ENCODE assay signal across 10 cellular contexts in the genomic region with DNA sequence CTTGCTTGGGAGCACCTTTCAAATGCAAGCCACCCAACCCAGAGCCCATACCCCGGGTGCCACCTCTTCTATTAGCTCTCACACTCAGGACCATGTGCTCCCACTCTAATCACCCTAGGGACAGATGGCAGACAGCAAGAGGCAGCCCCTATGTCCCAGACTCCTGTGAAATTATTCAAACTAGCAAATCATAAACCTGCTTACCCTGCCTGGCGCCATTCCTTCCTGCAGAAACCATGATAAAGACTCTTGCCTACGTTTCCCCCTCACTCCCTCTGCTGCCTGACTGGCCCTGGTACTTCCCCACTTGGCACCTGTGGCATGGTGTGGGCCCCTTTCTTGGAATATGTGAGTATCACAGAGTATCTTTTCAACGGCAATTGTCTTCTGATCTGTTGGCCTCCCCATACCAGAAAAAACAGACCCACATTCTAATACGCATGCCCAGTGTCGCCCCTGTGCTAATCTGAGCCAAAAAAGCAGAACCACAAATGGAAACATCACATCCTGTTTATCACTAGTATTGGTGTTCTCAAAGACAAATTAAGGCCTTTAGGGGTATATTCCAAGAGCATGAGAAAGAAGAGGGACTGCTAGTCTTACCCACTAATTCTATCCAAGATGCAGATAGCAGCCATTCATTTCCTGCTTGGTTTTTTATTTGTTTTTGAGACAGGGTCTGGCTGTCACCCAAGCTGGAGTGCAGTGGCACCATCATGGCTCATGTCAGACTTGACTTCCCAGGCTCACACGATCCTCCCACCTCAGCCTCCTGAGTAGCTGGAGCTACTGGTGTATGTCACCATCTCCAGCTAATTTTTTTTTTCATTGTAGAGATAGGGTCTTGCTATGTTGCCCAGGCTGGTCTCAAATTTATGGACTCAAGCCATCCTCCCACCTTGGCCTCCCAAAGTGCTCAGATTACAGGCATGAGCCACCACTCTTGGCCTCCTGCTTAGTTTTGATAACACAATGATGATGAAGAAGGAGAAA. TPM values are rescaled to one million over a fixed set of nuclear protein-coding genes. Genes with fewer than 3 reads are reported as not detected.
DNase-seq lines count a peak whose midpoint lies in the region; ATAC-seq lines count a peak whose summit lies in the region.
"Had no signal": no experiment of that assay in that cellular context is flagged by ENCODE, and none has a peak within 500 bp of the region (broad histone marks: within the 10 kb centered on the region; RNA-seq: fewer than 3 reads in every experiment).

No MANE protein-coding gene starts in this region.

- peaks cover 12% of the 10 kb centered on the region for H3K36me3 Mint-ChIP-seq in activated CD4-positive, alpha-beta T cell treated with anti-CD3 and anti-CD28 coated beads, Interleukin-2, amount 10 ng/mL, durations not matched to agents 7 days and 5 days (ENCODE audit: low read depth)

- peaks cover 46% of the 10 kb centered on the region for H3K4me1 Mint-ChIP-seq in activated CD4-positive, alpha-beta T cell treated with anti-CD3 and anti-CD28 coated beads, Interleukin-2, amount 10 ng/mL, durations not matched to agents 7 days and 5 days

- peaks cover 3% of the 10 kb centered on the region for H3K27me3 Mint-ChIP-seq in activated CD4-positive, alpha-beta T cell treated with anti-CD3 and anti-CD28 coated beads, Interleukin-2, amount 10 ng/mL, durations not matched to agents 7 days and 5 days

- DNase-seq in NCI-H2029 (lab: John Stamatoyannopoulos, UW) = peak; percentile 40
- DNase-seq in NCI-H2029 treated with DMSO at 0.1 percent for 48 hours (lab: John Stamatoyannopoulos, UW) = no peak
- DNase-seq in activated CD4-positive, alpha-beta T cell treated with anti-CD3 and anti-CD28 coated beads, Interleukin-2, amount 10 ng/mL, durations not matched to agents 7 days and 5 days = peak; percentile 51
- peak; percentile 34 for DNase-seq in effector CD8-positive, alpha-beta T cell (lab: John Stamatoyannopoulos, UW)
- DNase-seq in stimulated activated naive CD4-positive, alpha-beta T cell treated with Interleukin-2 at 50 U/mL for 16 hours (lab: John Stamatoyannopoulos, UW) = peak; percentile 63
- DNase-seq in cerebellar nuclear complex (lab: John Stamatoyannopoulos, UW) = no peak
- DNase-seq in NCI-H1436 treated with DMSO at 0.1 percent for 48 hours (lab: John Stamatoyannopoulos, UW) = no peak
- DNase-seq: 8988T, left colon had no signal

- POLR2A ChIA-PET in activated CD4-positive, alpha-beta T cell treated with anti-CD3 and anti-CD28 coated beads, Interleukin-2, amount 10 ng/mL, durations not matched to agents 7 days and 5 days (lab: Charles Lee) = interaction anchor here (0.6 kb wide), 1 partner anchor 1334 kb away, joined by 4 read pairs; no protein-coding TSS in a partner anchor

- H3K4me3 Mint-ChIP-seq in activated CD4-positive, alpha-beta T cell treated with anti-CD3 and anti-CD28 coated beads, Interleukin-2, amount 10 ng/mL, durations not matched to agents 7 days and 5 days = no peak overlapping the region

- CTCF ChIA-PET in activated CD4-positive, alpha-beta T cell treated with anti-CD3 and anti-CD28 coated beads, Interleukin-2, amount 10 ng/mL, durations not matched to agents 7 days and 5 days (lab: Charles Lee) = interaction anchor here (1.0 to 2.5 kb wide), 4 partner anchors 12 to 32 kb away, joined by 3 to 7 read pairs (median 5); no protein-coding TSS in a partner anchor

- ATAC-seq in HG03521 (IDR thresholded peaks at IDR 0.05; ENCODE audit: unreplicated experiment) = no peak
- ATAC-seq: left colon had no signal

- peak overlapping the region; percentile 80 for H3K27ac Mint-ChIP-seq in activated CD4-positive, alpha-beta T cell treated with anti-CD3 and anti-CD28 coated beads, Interleukin-2, amount 10 ng/mL, durations not matched to agents 7 days and 5 days

- H3K9me3 Mint-ChIP-seq in activated CD4-positive, alpha-beta T cell treated with anti-CD3 and anti-CD28 coated beads, Interleukin-2, amount 10 ng/mL, durations not matched to agents 7 days and 5 days = peaks cover 2% of the 10 kb centered on the region

RNA-seq across cellular contexts. Expression of a gene that starts 44.1 kb away (rescaled TPM):
- 10 to 100 TPM; 93.0 to 93.5 TPM for total RNA-seq in activated CD4-positive, alpha-beta T cell treated with anti-CD3 and anti-CD28 coated beads, Interleukin-2, amount 10 ng/mL, durations not matched to agents 7 days and 5 days

Comparison
In these comparisons a context has a peak if more than half of its experiments do, and no peak if none do; other contexts are left out.
1. DNase-seq: peak in NCI-H2029 (single experiment), activated CD4-positive, alpha-beta T cell treated with anti-CD3 and anti-CD28 coated beads, Interleukin-2, amount 10 ng/mL, durations not matched to agents 7 days and 5 days (single experiment), effector CD8-positive, alpha-beta T cell (single experiment) and stimulated activated naive CD4-positive, alpha-beta T cell treated with Interleukin-2 at 50 U/mL for 16 hours (single experiment); none in NCI-H2029 treated with DMSO at 0.1 percent for 48 hours (single experiment), cerebellar nuclear complex (0 of 2) and NCI-H1436 treated with DMSO at 0.1 percent for 48 hours (single experiment).